16 cellular contexts compared by ENCODE assay signal in the genomic region with DNA sequence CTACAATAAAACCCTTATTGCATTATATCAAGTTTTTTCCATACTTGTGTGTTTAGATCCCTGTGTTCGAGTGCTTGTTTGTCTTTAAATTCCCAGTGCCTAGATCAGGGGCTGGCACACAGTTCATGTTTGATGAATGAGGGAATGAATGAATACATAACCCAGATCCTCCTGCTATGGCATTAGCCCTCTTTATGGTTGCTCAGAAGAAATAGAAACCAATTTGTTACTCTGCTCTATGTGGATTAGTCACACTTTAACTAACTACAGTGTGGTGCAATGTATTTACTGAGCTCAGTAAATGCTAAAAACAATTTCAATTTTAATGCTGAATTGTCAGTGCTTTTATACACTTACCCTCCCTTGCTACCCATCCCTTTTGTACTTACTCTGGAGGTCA.
"Had no signal": no experiment of that assay in that cellular context is flagged by ENCODE, and none has a peak within 500 bp of the region (broad histone marks: within the 10 kb centered on the region; RNA-seq: fewer than 3 reads in every experiment).

No MANE protein-coding gene starts in this region.

- FAIRE-seq: frontal cortex had no signal

- H3K9me3 ChIP-seq: ascending aorta, spleen, tibial artery had no signal

- H3K36me3 ChIP-seq: ascending aorta, brain microvascular endothelial cell, spleen, tibial artery had no signal

- ATAC-seq: stimulated activated naive CD8-positive, alpha-beta T cell treated with anti-CD3 and anti-CD28 coated beads, Interleukin-15, amount 100 ng/mL, for 72 hours; WTC11 had no signal

- H3K27ac ChIP-seq: ascending aorta, brain microvascular endothelial cell, spleen, tibial artery had no signal

- DNase-seq: activated CD4-positive, alpha-beta T cell treated with anti-CD3 and anti-CD28 coated beads for 4 hours; activated CD4-positive, alpha-beta T cell treated with anti-CD3 and anti-CD28 coated beads, Interleukin-2, amount 50 U/mL, for 48 hours; activated gamma-delta T cell treated with Interleukin-2 at 50 U/mL for 16 hours; activated T-cell treated with anti-CD3 and anti-CD28 coated beads for 4 hours; brain microvascular endothelial cell; effector CD8-positive, alpha-beta T cell; hippocampal formation; occipital lobe; retina; spleen; stimulated activated naive CD8-positive, alpha-beta T cell treated with anti-CD3 and anti-CD28 coated beads, Interleukin-15, amount 100 ng/mL, for 72 hours; T1000; tibial artery had no signal

- H3K4me3 ChIP-seq: ascending aorta, spleen, tibial artery had no signal

- H3K27me3 ChIP-seq: ascending aorta, brain microvascular endothelial cell, spleen, tibial artery had no signal

- H3K4me1 ChIP-seq: spleen had no signal
